8 cellular contexts compared by ENCODE assay signal in genomic region chr1:15584489-15585363, GRCh38. TPM values are rescaled to one million over a fixed set of nuclear protein-coding genes. Genes with fewer than 3 reads are reported as not detected.
DNase-seq lines count a peak whose midpoint lies in the region; ATAC-seq and TF ChIP-seq lines count a peak whose summit lies in the region.

TSS of gene AGMAT (minus strand) at chr1:15585051. CDS start at chr1:15584967, 84 bp downstream.

- intact Hi-C loops in esophagus muscularis mucosa (cut with DNase I) = no loop called here

- TF ChIP-seq POLR2A in esophagus muscularis mucosa (IDR thresholded peaks at IDR 0.05; ENCODE audit: low read depth) = no peak

- H3K27me3 ChIP-seq in BE2C (no peaks in the 10 kb centered on the region), esophagus muscularis mucosa (peaks cover 0 to 17% (median 3%) of the 10 kb centered on the region in 4 donors), neuron (ENCODE audit: insufficient read depth, low read length) (peaks cover 5% of the 10 kb centered on the region)

- H3K9me3 ChIP-seq in BE2C = no peaks in the 10 kb centered on the region
- no peaks in the 10 kb centered on the region for H3K9me3 ChIP-seq in esophagus muscularis mucosa
- H3K9me3 ChIP-seq in neuron (ENCODE audit: low read length) = no peaks in the 10 kb centered on the region

- 9% methylated on average over 15 of the region's 68 CpGs for WGBS in esophagus muscularis mucosa

- H3K27me3 Mint-ChIP-seq in type B pancreatic cell = peaks cover 6% of the 10 kb centered on the region

- no peaks in the 10 kb centered on the region for H3K36me3 ChIP-seq in BE2C
- no peaks in the 10 kb centered on the region for H3K36me3 ChIP-seq in esophagus muscularis mucosa
- H3K36me3 ChIP-seq in neuron (ENCODE audit: insufficient read depth, low read length) = no peaks in the 10 kb centered on the region

- peak; percentile 57 for DNase-seq in BE2C
- DNase-seq in NAMALWA (ENCODE audit: low spot score) = peak; percentile 44
- peak; percentile 86 for DNase-seq in activated CD8-positive, alpha-beta memory T cell treated with anti-CD3 and anti-CD28 coated beads, Interleukin-2, amount 50 U/mL, for 48 hours
- no peak for DNase-seq in esophagus muscularis mucosa (ENCODE audit: extremely low spot score)
- DNase-seq in type B pancreatic cell (ENCODE audit: extremely low spot score, unreplicated experiment) = peak; percentile 74
- DNase-seq in NCI-H2029 (lab: John Stamatoyannopoulos, UW) = no peak

- TF ChIP-seq EP300 in esophagus muscularis mucosa (IDR thresholded peaks at IDR 0.05) = no peak

- no peak within 1 kb of the TSS for H3K27ac ChIP-seq in esophagus muscularis mucosa (replicated peaks in 1 of 4)

- no peaks in the 10 kb centered on the region for H3K9me3 Mint-ChIP-seq in type B pancreatic cell

- H3K36me3 Mint-ChIP-seq in type B pancreatic cell = no peaks in the 10 kb centered on the region

- H3K4me3 Mint-ChIP-seq in type B pancreatic cell = peak within 1 kb of the TSS; percentile 78

- H3K4me3 ChIP-seq in BE2C (ENCODE audit: low read depth, low read length) = peak within 1 kb of the TSS; percentile 53
- peak within 1 kb of the TSS; percentile 49 to 55 (median 54) for H3K4me3 ChIP-seq in esophagus muscularis mucosa
- H3K4me3 ChIP-seq in neuron (ENCODE audit: low read length) = peak within 1 kb of the TSS; percentile 21

- TF ChIP-seq CTCF in BE2C (IDR thresholded peaks at IDR 0.05; ENCODE audit: low read depth, low read length) (peak; percentile 35; the same call in 1 of the 2 replicates), esophagus muscularis mucosa (IDR thresholded peaks at IDR 0.05) (peak in 1 of 3 experiments; percentile 24), type B pancreatic cell (conservative IDR thresholded peaks at IDR 0.05) (peak; percentile 69)

- H3K4me1 Mint-ChIP-seq in type B pancreatic cell (ENCODE audit: unreplicated experiment) = peaks cover 6% of the 10 kb centered on the region

- no peaks in the 10 kb centered on the region for H3K4me1 ChIP-seq in BE2C
- peaks cover 9 to 13% (median 12%) of the 10 kb centered on the region in 4 donors for H3K4me1 ChIP-seq in esophagus muscularis mucosa
- no peaks in the 10 kb centered on the region for H3K4me1 ChIP-seq in neuron (ENCODE audit: insufficient read depth, low read length)

- peak; percentile 64 for ATAC-seq in GM19351 (IDR thresholded peaks at IDR 0.05; ENCODE audit: unreplicated experiment)

- peak within 1 kb of the TSS; percentile 54 for H2AFZ ChIP-seq in neuron (ENCODE audit: low read depth, low read length)

- peak within 1 kb of the TSS; percentile 63 for H3K27ac Mint-ChIP-seq in type B pancreatic cell

RNA-seq across cellular contexts. Expression of gene AGMAT, which starts in this region (rescaled TPM):
- 0.63 TPM for polyA plus RNA-seq in BE2C (2012; ENCODE audit: insufficient read depth, insufficient read length, low read depth)
- total RNA-seq in esophagus muscularis mucosa = not detected
- 5.4 and 7.2 TPM in 2 replicates for total RNA-seq in type B pancreatic cell (ENCODE audit: low replicate concordance)

Comparison
In these comparisons a context has a peak if more than half of its experiments do, and no peak if none do; other contexts are left out.
1. DNase-seq: peak in BE2C (single experiment), NAMALWA (single experiment), activated CD8-positive, alpha-beta memory T cell treated with anti-CD3 and anti-CD28 coated beads, Interleukin-2, amount 50 U/mL, for 48 hours (single experiment) and type B pancreatic cell (single experiment); none in esophagus muscularis mucosa (single experiment) and NCI-H2029 (single experiment).
2. Peak in every context shown above with its lines, with median percentiles within 50 percentile points of each other: H3K4me3 ChIP-seq.